ENCODE assay signal across 16 cellular contexts in the genomic region with DNA sequence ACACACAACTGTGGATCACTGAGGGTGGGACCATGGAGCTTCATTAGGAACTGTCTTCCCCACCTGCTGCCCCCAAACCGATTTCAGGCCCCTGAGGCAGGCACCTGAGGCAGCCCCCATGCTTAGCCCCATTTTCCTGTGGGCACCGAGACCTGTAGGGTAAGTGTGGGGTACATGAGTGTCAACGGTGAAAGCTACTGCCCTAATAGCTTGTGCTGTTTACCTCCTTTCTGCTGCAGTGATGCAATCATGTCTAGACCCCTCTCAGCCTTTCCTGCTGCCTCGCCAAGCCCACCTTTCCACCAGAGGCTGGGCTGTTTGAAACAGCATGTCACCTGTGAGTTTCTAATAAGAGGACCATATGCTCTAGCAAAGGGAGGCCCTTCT.
"Had no signal": no experiment of that assay in that cellular context is flagged by ENCODE, and none has a peak within 500 bp of the region (broad histone marks: within the 10 kb centered on the region; RNA-seq: fewer than 3 reads in every experiment).

No MANE protein-coding gene starts in this region.

- H3K4me1 Mint-ChIP-seq: naive B cell had no signal

- DNase-seq: activated CD4-positive, alpha-beta T cell treated with anti-CD3 and anti-CD28 coated beads, Interleukin-2, amount 50 U/mL, for 1 hour; activated CD4-positive, CD25-positive, alpha-beta regulatory T cell; activated naive CD4-positive, alpha-beta T cell treated with anti-CD3 and anti-CD28 coated beads, Interleukin-2, amount 50 U/mL, for 16 hours; amniotic stem cell; dermis blood vessel endothelial cell; esophagus squamous epithelium; midbrain; naive B cell; stimulated activated CD4-positive, alpha-beta T cell treated with anti-CD3 and anti-CD28 coated beads, Interleukin-12 subunit alpha, Interleukin-12 subunit beta, amount 100 ng/mL, for 4 hours; stimulated activated naive CD4-positive, alpha-beta T cell; substantia nigra; upper lobe of right lung had no signal

- H3K4me3 ChIP-seq: esophagus squamous epithelium, prostate gland, upper lobe of right lung had no signal

- H3K9me3 Mint-ChIP-seq: naive B cell; T-helper 1 cell treated with Interleukin-12 subunit alpha and Interleukin-12 subunit beta and Interleukin-4 antibody, amounts not matched to agents 30 μg/mL and 1 μg/mL, for 36 hours had no signal

- H3K27ac Mint-ChIP-seq: naive B cell; T-helper 1 cell treated with Interleukin-12 subunit alpha and Interleukin-12 subunit beta and Interleukin-4 antibody, amounts not matched to agents 30 μg/mL and 1 μg/mL, for 36 hours had no signal

- H3K36me3 ChIP-seq: prostate gland, upper lobe of right lung had no signal

- H3K36me3 Mint-ChIP-seq: naive B cell had no signal

- H3K9me3 ChIP-seq: esophagus squamous epithelium, prostate gland, upper lobe of right lung had no signal

- H3K4me3 Mint-ChIP-seq: naive B cell; T-helper 1 cell treated with Interleukin-12 subunit alpha and Interleukin-12 subunit beta and Interleukin-4 antibody, amounts not matched to agents 30 μg/mL and 1 μg/mL, for 36 hours had no signal

- H3K4me1 ChIP-seq: foreskin keratinocyte, prostate gland had no signal

- ATAC-seq: foreskin keratinocyte, sciatic nerve, upper lobe of right lung had no signal

- H3K27me3 ChIP-seq: esophagus squamous epithelium, upper lobe of right lung had no signal

- H3K27ac ChIP-seq: esophagus squamous epithelium, foreskin keratinocyte, prostate gland, upper lobe of right lung had no signal
